In genomic region chr14:74459289-74459946, GRCh38 we compare ENCODE assay signal across 9 cellular contexts.
A peak's percentile ranks its signal among the peaks of the same experiment; 100 is the strongest.
DNase-seq lines count a peak whose midpoint lies in the region; ATAC-seq and TF ChIP-seq lines count a peak whose summit lies in the region.
"Had no signal": no experiment of that assay in that cellular context is flagged by ENCODE, and none has a peak within 500 bp of the region (broad histone marks: within the 10 kb centered on the region; RNA-seq: fewer than 3 reads in every experiment).

No MANE protein-coding gene starts in this region.

- no peaks in the 10 kb centered on the region for H3K9me3 ChIP-seq in parathyroid adenoma (ENCODE audit: control insufficient read depth, low read length)
- H3K9me3 ChIP-seq: neutrophil had no signal

- TF ChIP-seq CTCF in GM12864 (IDR thresholded peaks at IDR 0.05; ENCODE audit: low read depth, low read length, missing control alignments) (peak; percentile 74), parathyroid adenoma (IDR thresholded peaks at IDR 0.05) (peak; percentile 27)

- no peak overlapping the region for H3K9ac ChIP-seq in parathyroid adenoma

- no peak overlapping the region for H3K4me3 ChIP-seq in GM12864 (ENCODE audit: low read depth, low read length)
- H3K4me3 ChIP-seq in parathyroid adenoma (ENCODE audit: low read depth, low read length) = no peak overlapping the region

- DNase-seq in GM12864 (ENCODE audit: low read depth) (no peak), KBM-7 (peak; percentile 18), erythroblast (lab: John Stamatoyannopoulos, UW) (peak; percentile 31 to 61), middle frontal gyrus (ENCODE audit: extremely low spot score, low spot score) (no peak), inferior parietal cortex (ENCODE audit: extremely low spot score) (no peak)
- DNase-seq in activated CD4-positive, alpha-beta T cell treated with anti-CD3 and anti-CD28 coated beads for 1 hour = peak; percentile 13

- H2AFZ ChIP-seq in parathyroid adenoma = no peak overlapping the region

- no peaks in the 10 kb centered on the region for H3K27me3 ChIP-seq in parathyroid adenoma (ENCODE audit: control insufficient read depth, insufficient read depth, low read length)

- no peak overlapping the region for H3K4me2 ChIP-seq in parathyroid adenoma (ENCODE audit: low read length)

- no peaks in the 10 kb centered on the region for H3K4me1 ChIP-seq in parathyroid adenoma

- in situ Hi-C loops in KBM-7 (cut with MboI; ENCODE audit: low pct_unique_long_range_greater_than_20kb, low sequenced_read_pairs) = no loop called here

- H3K36me3 ChIP-seq in parathyroid adenoma (ENCODE audit: control insufficient read depth, insufficient read depth, low read length) = no peaks in the 10 kb centered on the region
- H3K36me3 ChIP-seq: neutrophil had no signal

- no peak for ATAC-seq in HG03342 (IDR thresholded peaks at IDR 0.05; ENCODE audit: unreplicated experiment)

- TF ChIP-seq POLR2A in erythroblast (IDR thresholded peaks at IDR 0.05; ENCODE audit: low read length) = no peak

- H3K27ac ChIP-seq in parathyroid adenoma = no peak overlapping the region
- H3K27ac ChIP-seq: neutrophil had no signal

- no peaks in the 10 kb centered on the region for H3K79me2 ChIP-seq in parathyroid adenoma

Comparison
In these comparisons a context has a peak if more than half of its experiments do, and no peak if none do; other contexts are left out.
1. DNase-seq: peak in KBM-7 (single experiment), activated CD4-positive, alpha-beta T cell treated with anti-CD3 and anti-CD28 coated beads for 1 hour (single experiment) and erythroblast (2 of 2); none in GM12864 (single experiment), middle frontal gyrus (single experiment) and inferior parietal cortex (single experiment).